In the genomic region with DNA sequence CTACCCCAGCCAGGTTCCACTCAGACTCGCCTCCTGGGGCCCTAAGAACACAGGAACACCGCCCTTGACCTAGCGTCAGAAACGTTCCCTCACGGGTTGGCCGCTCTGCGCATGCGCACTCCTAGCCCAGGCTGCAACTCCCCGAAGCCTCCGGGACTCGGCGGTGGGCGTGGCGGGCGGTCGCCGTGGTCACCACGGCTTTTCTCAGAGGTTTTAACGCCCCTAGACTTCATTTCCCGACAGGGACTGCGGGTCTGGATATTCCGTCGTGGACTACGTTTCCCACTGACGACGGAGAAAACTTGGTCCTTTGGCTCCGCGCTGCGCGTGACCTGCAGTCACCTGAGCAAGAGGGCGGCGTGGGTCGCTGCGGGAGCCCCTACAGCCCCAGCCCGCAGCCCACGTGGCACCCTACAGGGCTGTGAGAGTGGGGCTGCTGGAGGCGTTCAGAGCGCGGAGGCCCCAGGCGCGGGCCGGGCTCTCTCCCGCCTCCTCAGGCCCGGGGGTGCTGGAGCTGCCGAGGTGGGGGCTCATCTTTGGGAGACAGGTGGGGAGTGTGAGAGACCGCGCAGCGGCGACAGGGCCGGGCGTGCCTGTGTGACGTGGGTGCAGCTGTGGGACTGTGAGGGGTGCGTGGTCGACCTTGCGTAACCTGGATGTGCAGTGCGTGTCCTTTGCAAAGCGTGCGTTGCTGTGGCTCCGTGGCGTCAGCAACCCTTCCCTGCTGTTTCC, we compare ENCODE assay signal across 7 cellular contexts. TPM values are rescaled to one million over a fixed set of nuclear protein-coding genes. Genes with fewer than 3 reads are reported as not detected.
DNase-seq lines count a peak whose midpoint lies in the region; ATAC-seq and TF ChIP-seq lines count a peak whose summit lies in the region.

No MANE protein-coding gene starts in this region.

- H3K4me1 ChIP-seq in HUES6 (ENCODE audit: control insufficient read depth, insufficient read depth, low read length), result no peaks in the 10 kb centered on the region

- no peak overlapping the region for H3K27ac Mint-ChIP-seq in WTC11

- H3K4me3 ChIP-seq in HUES6 (ENCODE audit: low read depth, low read length), result peak overlapping the region; percentile 58; the same call in 1 of the 2 replicates
- peak overlapping the region; percentile 50 for H3K4me3 ChIP-seq in epithelial cell of esophagus (ENCODE audit: low read length)

- no peak overlapping the region for H3K9ac ChIP-seq in HUES6 (ENCODE audit: low read length)

- no peak for TF ChIP-seq CTCF in WTC11 (IDR thresholded peaks at IDR 0.05)
- no peak for TF ChIP-seq CTCF in epithelial cell of esophagus (IDR thresholded peaks at IDR 0.05; ENCODE audit: insufficient read depth, low read depth, low read length, missing control alignments)

- peaks cover 52% of the 10 kb centered on the region for H3K36me3 Mint-ChIP-seq in WTC11

- H3K27ac ChIP-seq in HUES6 (ENCODE audit: low read depth, low read length), result no peak overlapping the region

- peaks cover 35% of the 10 kb centered on the region for H3K9me3 Mint-ChIP-seq in WTC11

- peaks cover 16% of the 10 kb centered on the region for H3K27me3 Mint-ChIP-seq in WTC11 (ENCODE audit: low read depth)

- peak overlapping the region; percentile 85 for H3K4me3 Mint-ChIP-seq in WTC11

- H3K4me1 Mint-ChIP-seq in WTC11, result peaks cover 10% of the 10 kb centered on the region

- H3K9me3 ChIP-seq in HUES6 (ENCODE audit: control insufficient read depth, insufficient read depth, low read depth, low read length), result peaks cover 38% of the 10 kb centered on the region

- POLR2A ChIA-PET in WTC11 (lab: Charles Lee), result no interaction called here

- no peaks in the 10 kb centered on the region for H3K27me3 ChIP-seq in HUES6 (ENCODE audit: control insufficient read depth, insufficient read depth, low read length)

- peak; percentile 94 for ATAC-seq in WTC11
- no peak for ATAC-seq in HG03520 (IDR thresholded peaks at IDR 0.05; ENCODE audit: unreplicated experiment)

- DNase-seq in WTC11 (ENCODE audit: low spot score) (peak; percentile 95), epithelial cell of esophagus (ENCODE audit: low read depth) (peak; percentile 27), midbrain (lab: John Stamatoyannopoulos, UW) (peak; percentile 77), SHP77 (lab: John Stamatoyannopoulos, UW) (no peak)
- DNase-seq in stimulated activated CD8-positive, alpha-beta memory T cell treated with anti-CD3 and anti-CD28 coated beads, Interleukin-4, amount 100 ng/mL, for 24 hours (ENCODE audit: low read depth), result peak; percentile 13

- no peaks in the 10 kb centered on the region for H3K36me3 ChIP-seq in HUES6 (ENCODE audit: control insufficient read depth, insufficient read depth, low read length)

- CTCF ChIA-PET in WTC11 (lab: Charles Lee), result no interaction called here

TF ChIP-seq in WTC11, 78 proteins besides CTCF, POLR2A, EP300 and RAD21 (continues in another document):
- TF ChIP-seq FOXP1 (CRISPR knock-in tag; IDR thresholded peaks at IDR 0.05; ENCODE audit: borderline replicate concordance) (peak; percentile 91), ZNF317 (CRISPR knock-in tag; IDR thresholded peaks at IDR 0.05; ENCODE audit: borderline replicate concordance, low read depth) (no peak; the same call in 1 of the 2 replicates), ZNF396 (CRISPR knock-in tag; IDR thresholded peaks at IDR 0.05; ENCODE audit: borderline replicate concordance) (no peak), NFATC4 (CRISPR knock-in tag; IDR thresholded peaks at IDR 0.05) (no peak)
- TF ChIP-seq, protein P1, sequence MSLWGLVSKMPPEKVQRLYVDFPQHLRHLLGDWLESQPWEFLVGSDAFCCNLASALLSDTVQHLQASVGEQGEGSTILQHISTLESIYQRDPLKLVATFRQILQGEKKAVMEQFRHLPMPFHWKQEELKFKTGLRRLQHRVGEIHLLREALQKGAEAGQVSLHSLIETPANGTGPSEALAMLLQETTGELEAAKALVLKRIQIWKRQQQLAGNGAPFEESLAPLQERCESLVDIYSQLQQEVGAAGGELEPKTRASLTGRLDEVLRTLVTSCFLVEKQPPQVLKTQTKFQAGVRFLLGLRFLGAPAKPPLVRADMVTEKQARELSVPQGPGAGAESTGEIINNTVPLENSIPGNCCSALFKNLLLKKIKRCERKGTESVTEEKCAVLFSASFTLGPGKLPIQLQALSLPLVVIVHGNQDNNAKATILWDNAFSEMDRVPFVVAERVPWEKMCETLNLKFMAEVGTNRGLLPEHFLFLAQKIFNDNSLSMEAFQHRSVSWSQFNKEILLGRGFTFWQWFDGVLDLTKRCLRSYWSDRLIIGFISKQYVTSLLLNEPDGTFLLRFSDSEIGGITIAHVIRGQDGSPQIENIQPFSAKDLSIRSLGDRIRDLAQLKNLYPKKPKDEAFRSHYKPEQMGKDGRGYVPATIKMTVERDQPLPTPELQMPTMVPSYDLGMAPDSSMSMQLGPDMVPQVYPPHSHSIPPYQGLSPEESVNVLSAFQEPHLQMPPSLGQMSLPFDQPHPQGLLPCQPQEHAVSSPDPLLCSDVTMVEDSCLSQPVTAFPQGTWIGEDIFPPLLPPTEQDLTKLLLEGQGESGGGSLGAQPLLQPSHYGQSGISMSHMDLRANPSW (CRISPR knock-in tag; conservative IDR thresholded peaks at IDR 0.05; ENCODE audit: low read depth), result no peak
- TF ChIP-seq, protein P2, sequence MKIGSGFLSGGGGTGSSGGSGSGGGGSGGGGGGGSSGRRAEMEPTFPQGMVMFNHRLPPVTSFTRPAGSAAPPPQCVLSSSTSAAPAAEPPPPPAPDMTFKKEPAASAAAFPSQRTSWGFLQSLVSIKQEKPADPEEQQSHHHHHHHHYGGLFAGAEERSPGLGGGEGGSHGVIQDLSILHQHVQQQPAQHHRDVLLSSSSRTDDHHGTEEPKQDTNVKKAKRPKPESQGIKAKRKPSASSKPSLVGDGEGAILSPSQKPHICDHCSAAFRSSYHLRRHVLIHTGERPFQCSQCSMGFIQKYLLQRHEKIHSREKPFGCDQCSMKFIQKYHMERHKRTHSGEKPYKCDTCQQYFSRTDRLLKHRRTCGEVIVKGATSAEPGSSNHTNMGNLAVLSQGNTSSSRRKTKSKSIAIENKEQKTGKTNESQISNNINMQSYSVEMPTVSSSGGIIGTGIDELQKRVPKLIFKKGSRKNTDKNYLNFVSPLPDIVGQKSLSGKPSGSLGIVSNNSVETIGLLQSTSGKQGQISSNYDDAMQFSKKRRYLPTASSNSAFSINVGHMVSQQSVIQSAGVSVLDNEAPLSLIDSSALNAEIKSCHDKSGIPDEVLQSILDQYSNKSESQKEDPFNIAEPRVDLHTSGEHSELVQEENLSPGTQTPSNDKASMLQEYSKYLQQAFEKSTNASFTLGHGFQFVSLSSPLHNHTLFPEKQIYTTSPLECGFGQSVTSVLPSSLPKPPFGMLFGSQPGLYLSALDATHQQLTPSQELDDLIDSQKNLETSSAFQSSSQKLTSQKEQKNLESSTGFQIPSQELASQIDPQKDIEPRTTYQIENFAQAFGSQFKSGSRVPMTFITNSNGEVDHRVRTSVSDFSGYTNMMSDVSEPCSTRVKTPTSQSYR (CRISPR knock-in tag; IDR thresholded peaks at IDR 0.05), result peak; percentile 79; the same call in 1 of the 2 replicates
- TF ChIP-seq, protein P3, sequence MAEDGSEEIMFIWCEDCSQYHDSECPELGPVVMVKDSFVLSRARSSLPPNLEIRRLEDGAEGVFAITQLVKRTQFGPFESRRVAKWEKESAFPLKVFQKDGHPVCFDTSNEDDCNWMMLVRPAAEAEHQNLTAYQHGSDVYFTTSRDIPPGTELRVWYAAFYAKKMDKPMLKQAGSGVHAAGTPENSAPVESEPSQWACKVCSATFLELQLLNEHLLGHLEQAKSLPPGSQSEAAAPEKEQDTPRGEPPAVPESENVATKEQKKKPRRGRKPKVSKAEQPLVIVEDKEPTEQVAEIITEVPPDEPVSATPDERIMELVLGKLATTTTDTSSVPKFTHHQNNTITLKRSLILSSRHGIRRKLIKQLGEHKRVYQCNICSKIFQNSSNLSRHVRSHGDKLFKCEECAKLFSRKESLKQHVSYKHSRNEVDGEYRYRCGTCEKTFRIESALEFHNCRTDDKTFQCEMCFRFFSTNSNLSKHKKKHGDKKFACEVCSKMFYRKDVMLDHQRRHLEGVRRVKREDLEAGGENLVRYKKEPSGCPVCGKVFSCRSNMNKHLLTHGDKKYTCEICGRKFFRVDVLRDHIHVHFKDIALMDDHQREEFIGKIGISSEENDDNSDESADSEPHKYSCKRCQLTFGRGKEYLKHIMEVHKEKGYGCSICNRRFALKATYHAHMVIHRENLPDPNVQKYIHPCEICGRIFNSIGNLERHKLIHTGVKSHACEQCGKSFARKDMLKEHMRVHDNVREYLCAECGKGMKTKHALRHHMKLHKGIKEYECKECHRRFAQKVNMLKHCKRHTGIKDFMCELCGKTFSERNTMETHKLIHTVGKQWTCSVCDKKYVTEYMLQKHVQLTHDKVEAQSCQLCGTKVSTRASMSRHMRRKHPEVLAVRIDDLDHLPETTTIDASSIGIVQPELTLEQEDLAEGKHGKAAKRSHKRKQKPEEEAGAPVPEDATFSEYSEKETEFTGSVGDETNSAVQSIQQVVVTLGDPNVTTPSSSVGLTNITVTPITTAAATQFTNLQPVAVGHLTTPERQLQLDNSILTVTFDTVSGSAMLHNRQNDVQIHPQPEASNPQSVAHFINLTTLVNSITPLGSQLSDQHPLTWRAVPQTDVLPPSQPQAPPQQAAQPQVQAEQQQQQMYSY (CRISPR knock-in tag; IDR thresholded peaks at IDR 0.05), result 0 out of 2 replicates have a peak, but pooled peaks have one; percentile 19
- TF ChIP-seq, protein P4, sequence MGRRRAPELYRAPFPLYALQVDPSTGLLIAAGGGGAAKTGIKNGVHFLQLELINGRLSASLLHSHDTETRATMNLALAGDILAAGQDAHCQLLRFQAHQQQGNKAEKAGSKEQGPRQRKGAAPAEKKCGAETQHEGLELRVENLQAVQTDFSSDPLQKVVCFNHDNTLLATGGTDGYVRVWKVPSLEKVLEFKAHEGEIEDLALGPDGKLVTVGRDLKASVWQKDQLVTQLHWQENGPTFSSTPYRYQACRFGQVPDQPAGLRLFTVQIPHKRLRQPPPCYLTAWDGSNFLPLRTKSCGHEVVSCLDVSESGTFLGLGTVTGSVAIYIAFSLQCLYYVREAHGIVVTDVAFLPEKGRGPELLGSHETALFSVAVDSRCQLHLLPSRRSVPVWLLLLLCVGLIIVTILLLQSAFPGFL (CRISPR knock-in tag; IDR thresholded peaks at IDR 0.05; ENCODE audit: borderline replicate concordance), result no peak
- TF ChIP-seq, protein P5, sequence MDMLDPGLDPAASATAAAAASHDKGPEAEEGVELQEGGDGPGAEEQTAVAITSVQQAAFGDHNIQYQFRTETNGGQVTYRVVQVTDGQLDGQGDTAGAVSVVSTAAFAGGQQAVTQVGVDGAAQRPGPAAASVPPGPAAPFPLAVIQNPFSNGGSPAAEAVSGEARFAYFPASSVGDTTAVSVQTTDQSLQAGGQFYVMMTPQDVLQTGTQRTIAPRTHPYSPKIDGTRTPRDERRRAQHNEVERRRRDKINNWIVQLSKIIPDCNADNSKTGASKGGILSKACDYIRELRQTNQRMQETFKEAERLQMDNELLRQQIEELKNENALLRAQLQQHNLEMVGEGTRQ (CRISPR knock-in tag; IDR thresholded peaks at IDR 0.05), result peak; percentile 82

RNA-seq across cellular contexts. Expression of a gene that starts 38.0 kb away (rescaled TPM):
- total RNA-seq in WTC11 (2021), result 12.4 to 14.9 TPM (median 12.7 TPM) in 3 replicates

Comparison
In these comparisons a context has a peak if more than half of its experiments do, and no peak if none do; other contexts are left out.
1. DNase-seq: peak in WTC11 (single experiment), epithelial cell of esophagus (single experiment), midbrain (single experiment) and stimulated activated CD8-positive, alpha-beta memory T cell treated with anti-CD3 and anti-CD28 coated beads, Interleukin-4, amount 100 ng/mL, for 24 hours (single experiment); none in SHP77 (0 of 2).